ENCODE assay signal across 27 cellular contexts in the genomic region with DNA sequence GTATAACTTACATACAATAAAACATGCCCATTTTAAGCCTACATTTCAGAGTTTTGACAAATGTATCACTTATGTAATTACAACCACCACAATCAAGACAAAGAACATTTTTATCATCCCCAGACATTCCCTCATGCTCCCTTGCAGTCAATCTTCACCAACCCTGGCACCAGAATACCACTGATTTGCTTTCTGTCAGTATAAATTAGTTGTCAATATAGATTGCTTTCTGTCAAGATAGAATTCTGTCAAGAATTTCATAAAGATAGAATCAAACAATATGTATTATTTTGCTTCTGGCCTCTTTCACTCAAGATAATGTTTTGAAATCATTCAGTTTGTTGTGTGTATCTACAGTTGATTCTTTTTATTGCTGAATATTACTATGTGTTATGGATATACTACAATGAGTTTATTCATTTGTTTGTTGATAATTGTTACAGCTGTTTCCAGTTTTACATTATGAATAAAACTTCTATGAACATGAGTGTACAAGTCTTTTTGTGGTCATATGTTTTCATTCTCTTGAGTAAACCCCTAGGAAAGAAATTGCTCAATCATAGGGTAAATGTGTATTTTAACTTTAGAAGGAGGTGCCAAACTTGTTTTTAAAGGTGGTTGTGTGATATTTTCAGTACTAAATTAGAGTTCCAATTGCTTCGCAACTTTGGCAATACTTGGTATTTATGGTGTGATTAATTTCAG. TPM values are rescaled to one million over a fixed set of nuclear protein-coding genes. Genes with fewer than 3 reads are reported as not detected.
DNase-seq lines count a peak whose midpoint lies in the region; ATAC-seq, FAIRE-seq and TF ChIP-seq lines count a peak whose summit lies in the region.
"Had no signal": no experiment of that assay in that cellular context is flagged by ENCODE, and none has a peak within 500 bp of the region (broad histone marks: within the 10 kb centered on the region; RNA-seq: fewer than 3 reads in every experiment).

No MANE protein-coding gene starts in this region.

- TF ChIP-seq RAD21 in IMR-90 (IDR thresholded peaks at IDR 0.05; ENCODE audit: low read length): no peak

- no peaks in the 10 kb centered on the region for H3K36me3 Mint-ChIP-seq in astrocyte (ENCODE audit: low read depth, unreplicated experiment)
- no peaks in the 10 kb centered on the region for H3K36me3 Mint-ChIP-seq in CD8-positive, alpha-beta memory T cell
- H3K36me3 Mint-ChIP-seq: activated naive CD8-positive, alpha-beta T cell treated with anti-CD3 and anti-CD28 coated beads for 36 hours; memory B cell; WTC11 had no signal

- DNase-seq in IMR-90: peak; percentile 54
- no peak for DNase-seq in astrocyte (ENCODE audit: low read depth)
- peak; percentile 31 for DNase-seq in fibroblast of the conjunctiva (ENCODE audit: low read depth)
- no peak for DNase-seq in stimulated activated naive CD8-positive, alpha-beta T cell treated with anti-CD3 and anti-CD28 coated beads, Interleukin-15, Interleukin-2, amounts not matched to agents 100 U/mL and 50 U/mL, for 24 hours
- DNase-seq in AG20443 (ENCODE audit: low spot score): no peak
- DNase-seq in CD8-positive, alpha-beta memory T cell: no peak
- no peak for DNase-seq in OCI-LY7 (ENCODE audit: low spot score)
- DNase-seq: activated CD4-positive, alpha-beta T cell treated with anti-CD3 and anti-CD28 coated beads, Interleukin-2, amount 50 U/mL, for 48 hours; activated CD8-positive, alpha-beta memory T cell treated with anti-CD3 and anti-CD28 coated beads, Interleukin-2, amount 50 U/mL, for 48 hours; activated naive CD8-positive, alpha-beta T cell treated with anti-CD3 and anti-CD28 coated beads for 36 hours; CD4-positive, alpha-beta T cell; effector CD4-positive, alpha-beta T cell; NCI-H1105; NCI-H2029; NCI-H226; NCI-H82; nucleus accumbens; stimulated activated CD4-positive, alpha-beta T cell treated with anti-CD3 and anti-CD28 coated beads, Interleukin-12 subunit alpha, Interleukin-12 subunit beta, amount 100 ng/mL, for 4 hours; stimulated activated CD4-positive, alpha-beta T cell treated with anti-CD3 and anti-CD28 coated beads, Interleukin-4, amount 100 ng/mL, for 4 hours; SW 1271; tibial artery had no signal

- no peaks in the 10 kb centered on the region for H3K9me2 ChIP-seq in OCI-LY7 (ENCODE audit: insufficient read depth, low read length)

- no peak overlapping the region for H3K23ac ChIP-seq in IMR-90 (ENCODE audit: low read depth, low read length)

- H3K9ac ChIP-seq in IMR-90 (ENCODE audit: low read depth, low read length) (no peak overlapping the region), astrocyte (ENCODE audit: low read length) (no peak overlapping the region), parathyroid adenoma (no peak overlapping the region)

- no peak overlapping the region for H4K5ac ChIP-seq in IMR-90 (ENCODE audit: low read depth, low read length)

- H3K4me3 ChIP-seq in IMR-90 (ENCODE audit: insufficient read depth, low read depth, low read length) (no peak overlapping the region), astrocyte (ENCODE audit: insufficient read depth, low read depth, low read length) (no peak overlapping the region), parathyroid adenoma (ENCODE audit: low read depth, low read length) (no peak overlapping the region), OCI-LY7 (ENCODE audit: low read depth, low read length, poor library complexity, severe bottlenecking) (no peak overlapping the region)
- no peak overlapping the region for H3K4me3 ChIP-seq in CD8-positive, alpha-beta memory T cell (ENCODE audit: low read length)
- H3K4me3 ChIP-seq: HAP-1, tibial artery had no signal

- in situ Hi-C loops in IMR-90 (cut with MboI; ENCODE audit: low sequenced_read_pairs): no loop called here

- CTCF ChIA-PET in IMR-90 (lab: Yijun Ruan, JAX): interaction anchor here (0.5 kb wide), 1 partner anchor 52 kb away, joined by 4 read pairs; no protein-coding TSS in a partner anchor
- CTCF ChIA-PET in CD8-positive, alpha-beta memory T cell (lab: Charles Lee): no interaction called here
- CTCF ChIA-PET in OCI-LY7 (lab: Charles Lee; ENCODE audit: unreplicated experiment): no interaction called here

- no peak overlapping the region for H2BK5ac ChIP-seq in IMR-90 (ENCODE audit: low read depth, low read length, poor library complexity, severe bottlenecking)

- no peak overlapping the region for H3K14ac ChIP-seq in IMR-90 (replicated peaks; ENCODE audit: low read depth, low read length)

- no peaks in the 10 kb centered on the region for H3K79me1 ChIP-seq in IMR-90 (ENCODE audit: low read depth in 1 of 2, low read length in 2 of 2)

- H2AK5ac ChIP-seq in IMR-90 (ENCODE audit: low read depth, low read length): no peak overlapping the region; the same call in 1 of the 2 replicates

- peak; percentile 81 for FAIRE-seq in astrocyte (lab: Jason Lieb, UNC)

- BruUV-seq in IMR-90 (replicated peaks; lab: Mats Ljungman, UMichigan) (no TSS peak), OCI-LY7 (replicated peaks; lab: Mats Ljungman, UMichigan) (no TSS peak)

- no CpG with 5 or more reads among the region's 1 CpG for WGBS in IMR-90 (ENCODE audit: extremely low coverage in 2 of 2, insufficient read length in 1 of 2), 2 experiments

- H4K20me1 ChIP-seq in IMR-90 (ENCODE audit: insufficient read depth, low read length) (no peaks in the 10 kb centered on the region), astrocyte (ENCODE audit: insufficient read depth, low read length) (no peaks in the 10 kb centered on the region), OCI-LY7 (ENCODE audit: insufficient read depth, low read length) (no peaks in the 10 kb centered on the region)

- no peak for TF ChIP-seq POLR2A in IMR-90 (IDR thresholded peaks at IDR 0.05; ENCODE audit: low read depth, low read length)

- no peak for TF ChIP-seq CTCF in IMR-90 (conservative IDR thresholded peaks at IDR 0.05; ENCODE audit: low read depth, low read length)
- TF ChIP-seq CTCF in astrocyte (IDR thresholded peaks at IDR 0.05; ENCODE audit: insufficient read depth, low read depth, low read length): no peak
- TF ChIP-seq CTCF in parathyroid adenoma (IDR thresholded peaks at IDR 0.05): no peak
- TF ChIP-seq CTCF in OCI-LY7 (conservative IDR thresholded peaks at IDR 0.05; ENCODE audit: low read length): no peak

- peaks cover 4% of the 10 kb centered on the region for H3K9me1 ChIP-seq in IMR-90 (ENCODE audit: insufficient read depth, low read length)

- H4K91ac ChIP-seq in IMR-90 (ENCODE audit: insufficient read depth, low read depth, low read length): no peak overlapping the region

- H3K27ac Mint-ChIP-seq in astrocyte (ENCODE audit: unreplicated experiment): no peak overlapping the region
- H3K27ac Mint-ChIP-seq in CD8-positive, alpha-beta memory T cell: no peak overlapping the region
- H3K27ac Mint-ChIP-seq: activated naive CD8-positive, alpha-beta T cell treated with anti-CD3 and anti-CD28 coated beads for 36 hours; activated T-helper 2 cell treated with anti-CD3 and anti-CD28 coated beads, Interferon-gamma antibody, Interleukin-2, Interleukin-4, amounts not matched to agents 10 μg/mL and 5 μg/mL and 100 μg/mL, durations not matched to agents 14 hours and 24 hours and 36 hours; CD4-positive, alpha-beta T cell; memory B cell; stimulated activated naive CD8-positive, alpha-beta T cell treated with anti-CD3 and anti-CD28 coated beads, Interleukin-15, Interleukin-2, amounts not matched to agents 100 ng/mL and 50 ng/mL, for 24 hours; WTC11 had no signal

- H3K27ac ChIP-seq in IMR-90 (ENCODE audit: insufficient read depth, low read length) (no peak overlapping the region), astrocyte (ENCODE audit: low read depth, low read length) (no peak overlapping the region), parathyroid adenoma (no peak overlapping the region), OCI-LY7 (ENCODE audit: low read depth, low read length, poor library complexity, severe bottlenecking) (no peak overlapping the region)
- H3K27ac ChIP-seq in CD8-positive, alpha-beta memory T cell (ENCODE audit: low read depth, low read length): no peak overlapping the region
- H3K27ac ChIP-seq: tibial artery had no signal

- H3K9me3 Mint-ChIP-seq in astrocyte (ENCODE audit: unreplicated experiment): no peaks in the 10 kb centered on the region
- H3K9me3 Mint-ChIP-seq in CD8-positive, alpha-beta memory T cell: no peaks in the 10 kb centered on the region
- H3K9me3 Mint-ChIP-seq: activated naive CD8-positive, alpha-beta T cell treated with anti-CD3 and anti-CD28 coated beads for 36 hours; activated T-helper 2 cell treated with anti-CD3 and anti-CD28 coated beads, Interferon-gamma antibody, Interleukin-2, Interleukin-4, amounts not matched to agents 10 μg/mL and 5 μg/mL and 100 μg/mL, durations not matched to agents 14 hours and 24 hours and 36 hours; CD4-positive, alpha-beta T cell; memory B cell; stimulated activated naive CD8-positive, alpha-beta T cell treated with anti-CD3 and anti-CD28 coated beads, Interleukin-15, Interleukin-2, amounts not matched to agents 100 ng/mL and 50 ng/mL, for 24 hours; WTC11 had no signal

- dilution Hi-C loops in IMR-90 (cut with HindIII; ENCODE audit: low sequenced_read_pairs, unreplicated experiment): no loop called here

- no peaks in the 10 kb centered on the region for H3K27me3 ChIP-seq in IMR-90 (ENCODE audit: control insufficient read depth, insufficient read depth, low read length)
- no peaks in the 10 kb centered on the region for H3K27me3 ChIP-seq in astrocyte (ENCODE audit: insufficient read depth, low read length)
- H3K27me3 ChIP-seq in parathyroid adenoma (ENCODE audit: control insufficient read depth, insufficient read depth, low read length): no peaks in the 10 kb centered on the region
- H3K27me3 ChIP-seq in CD8-positive, alpha-beta memory T cell (ENCODE audit: insufficient read depth, low read length, poor library complexity, severe bottlenecking): no peaks in the 10 kb centered on the region
- H3K27me3 ChIP-seq: tibial artery had no signal

- peaks cover 19% of the 10 kb centered on the region for H3K4me1 Mint-ChIP-seq in astrocyte (ENCODE audit: low read depth, unreplicated experiment)
- H3K4me1 Mint-ChIP-seq in CD8-positive, alpha-beta memory T cell: peaks cover 0 to 6% (median 0%) of the 10 kb centered on the region in 3 donors

- H3K56ac ChIP-seq in IMR-90 (ENCODE audit: extremely low read depth, insufficient read depth, low read length): no peak overlapping the region

- H3K4me1 ChIP-seq in IMR-90 (ENCODE audit: control insufficient read depth, insufficient read depth, low read length) (peaks cover 15% of the 10 kb centered on the region), astrocyte (ENCODE audit: insufficient read depth, low read length) (peaks cover 10% of the 10 kb centered on the region), parathyroid adenoma (peaks cover 8% of the 10 kb centered on the region), OCI-LY7 (ENCODE audit: insufficient read depth, low read length, poor library complexity, severe bottlenecking) (no peaks in the 10 kb centered on the region)
- H3K4me1 ChIP-seq in CD8-positive, alpha-beta memory T cell (ENCODE audit: insufficient read depth, low read length): no peaks in the 10 kb centered on the region

- H3K79me2 ChIP-seq in astrocyte (ENCODE audit: insufficient read depth, low read length): no peaks in the 10 kb centered on the region
- H3K79me2 ChIP-seq in parathyroid adenoma: no peaks in the 10 kb centered on the region
- no peaks in the 10 kb centered on the region for H3K79me2 ChIP-seq in OCI-LY7 (ENCODE audit: insufficient read depth, low read depth, low read length)

- no peak overlapping the region for H3K4me3 Mint-ChIP-seq in astrocyte (ENCODE audit: unreplicated experiment)
- H3K4me3 Mint-ChIP-seq in CD8-positive, alpha-beta memory T cell: no peak overlapping the region
- H3K4me3 Mint-ChIP-seq: activated naive CD8-positive, alpha-beta T cell treated with anti-CD3 and anti-CD28 coated beads for 36 hours; CD4-positive, alpha-beta T cell; memory B cell; stimulated activated naive CD8-positive, alpha-beta T cell treated with anti-CD3 and anti-CD28 coated beads, Interleukin-15, Interleukin-2, amounts not matched to agents 100 ng/mL and 50 ng/mL, for 24 hours; WTC11 had no signal

- no peak overlapping the region for H2BK20ac ChIP-seq in IMR-90 (ENCODE audit: low read depth, low read length)

- POLR2A ChIA-PET in IMR-90 (lab: Charles Lee; ENCODE audit: unreplicated experiment): no interaction called here
- POLR2A ChIA-PET in CD8-positive, alpha-beta memory T cell (lab: Charles Lee): no interaction called here
- POLR2A ChIA-PET in OCI-LY7 (lab: Charles Lee): no interaction called here

- H3K18ac ChIP-seq in IMR-90 (ENCODE audit: low read depth, low read length): no peak overlapping the region

- no peak overlapping the region for H2AK9ac ChIP-seq in IMR-90 (replicated peaks; ENCODE audit: low read depth, low read length, poor library complexity)

- H4K8ac ChIP-seq in IMR-90 (ENCODE audit: low read depth in 2 of 2, low read length in 2 of 2): no peak overlapping the region

- H3K9me3 ChIP-seq in IMR-90 (ENCODE audit: control insufficient read depth, insufficient read depth, low read length) (no peaks in the 10 kb centered on the region), astrocyte (ENCODE audit: insufficient read depth, low read depth, low read length) (no peaks in the 10 kb centered on the region), parathyroid adenoma (ENCODE audit: control insufficient read depth, low read length) (no peaks in the 10 kb centered on the region), OCI-LY7 (ENCODE audit: low read length) (no peaks in the 10 kb centered on the region)
- H3K9me3 ChIP-seq in CD8-positive, alpha-beta memory T cell (ENCODE audit: low read length): no peaks in the 10 kb centered on the region
- H3K9me3 ChIP-seq: HAP-1, tibial artery had no signal

- no peak overlapping the region for H2BK120ac ChIP-seq in IMR-90 (ENCODE audit: low read depth, low read length)

- no peak overlapping the region for H2AFZ ChIP-seq in IMR-90 (replicated peaks; ENCODE audit: low read length, poor library complexity)
- no peak overlapping the region for H2AFZ ChIP-seq in astrocyte (ENCODE audit: low read depth, low read length)
- H2AFZ ChIP-seq in parathyroid adenoma: peak overlapping the region; percentile 70
- H2AFZ ChIP-seq in OCI-LY7 (ENCODE audit: low read length): no peak overlapping the region

- no peak for ATAC-seq in IMR-90 (ENCODE audit: low read depth)
- no peak for ATAC-seq in stimulated activated naive CD8-positive, alpha-beta T cell treated with anti-CD3 and anti-CD28 coated beads, Interleukin-15, Interleukin-2, amounts not matched to agents 100 U/mL and 50 U/mL, for 24 hours

- H3K36me3 ChIP-seq in IMR-90 (ENCODE audit: control insufficient read depth, insufficient read depth, low read length): no peaks in the 10 kb centered on the region
- H3K36me3 ChIP-seq in astrocyte (ENCODE audit: insufficient read depth, low read length): no peaks in the 10 kb centered on the region
- H3K36me3 ChIP-seq in parathyroid adenoma (ENCODE audit: control insufficient read depth, insufficient read depth, low read length): no peaks in the 10 kb centered on the region
- no peaks in the 10 kb centered on the region for H3K36me3 ChIP-seq in CD8-positive, alpha-beta memory T cell (ENCODE audit: insufficient read depth, low read length)
- no peaks in the 10 kb centered on the region for H3K36me3 ChIP-seq in OCI-LY7 (ENCODE audit: insufficient read depth, low read length)
- H3K36me3 ChIP-seq: HAP-1, tibial artery had no signal

- no peak overlapping the region; the same call in 2 of the 3 replicates for H2BK15ac ChIP-seq in IMR-90 (ENCODE audit: low read depth, low read length)

- peaks cover 2% of the 10 kb centered on the region for H3K27me3 Mint-ChIP-seq in astrocyte (ENCODE audit: low read depth, unreplicated experiment)
- peaks cover 4 to 30% of the 10 kb centered on the region in 2 donors for H3K27me3 Mint-ChIP-seq in CD8-positive, alpha-beta memory T cell
- H3K27me3 Mint-ChIP-seq: activated naive CD8-positive, alpha-beta T cell treated with anti-CD3 and anti-CD28 coated beads for 36 hours had no signal

- intact Hi-C loops in IMR-90 (cut with micrococcal nuclease): no loop called here
- intact Hi-C loops in OCI-LY7 (cut with micrococcal nuclease; ENCODE audit: unreplicated experiment): no loop called here

- no peak overlapping the region for H3K4ac ChIP-seq in IMR-90 (ENCODE audit: low read depth, low read length)

- no peak overlapping the region for H3K4me2 ChIP-seq in IMR-90 (ENCODE audit: low read depth, low read length)
- no peak overlapping the region for H3K4me2 ChIP-seq in astrocyte (ENCODE audit: low read length)
- no peak overlapping the region for H3K4me2 ChIP-seq in parathyroid adenoma (ENCODE audit: low read length)
- no peak overlapping the region for H3K4me2 ChIP-seq in OCI-LY7 (ENCODE audit: low read length)

RNA-seq across cellular contexts. Expression of a gene that starts 56.9 kb away (rescaled TPM):
- 18.1 and 21.7 TPM in 2 replicates for total RNA-seq in IMR-90 (2012; rRNA removed)
- 3.9 and 5.2 TPM in 2 replicates for polyA plus RNA-seq in IMR-90 (2012; rRNA removed)
- 1.2 and 1.7 TPM in 2 replicates for polyA plus RNA-seq in IMR-90 (2012; cell fraction: cytosol; rRNA removed)
- 0.24 and 1.7 TPM in 2 replicates for polyA plus RNA-seq in IMR-90 (2012; cell fraction: nucleus; rRNA removed; ENCODE audit: low replicate concordance)
- 42.9 and 44.7 TPM in 2 replicates for total RNA-seq in astrocyte
- total RNA-seq in CD8-positive, alpha-beta memory T cell: 1 to 10 TPM; 6.2 to 6.5 TPM
- 7.9 TPM for polyA plus RNA-seq in CD8-positive, alpha-beta memory T cell
- 0.57 and 0.77 TPM in 2 replicates for total RNA-seq in OCI-LY7 (2014; rRNA removed; shearing (Covaris generic))
- total RNA-seq in OCI-LY7 (2022): 0.17 and 0.36 TPM in 2 replicates

Comparison
In these comparisons a context has a peak if more than half of its experiments do, and no peak if none do; other contexts are left out.
1. DNase-seq: peak in IMR-90 (single experiment) and fibroblast of the conjunctiva (single experiment); none in astrocyte (single experiment), stimulated activated naive CD8-positive, alpha-beta T cell treated with anti-CD3 and anti-CD28 coated beads, Interleukin-15, Interleukin-2, amounts not matched to agents 100 U/mL and 50 U/mL, for 24 hours (single experiment), AG20443 (single experiment), CD8-positive, alpha-beta memory T cell (0 of 5) and OCI-LY7 (single experiment).
2. RNA of a gene that starts 56.9 kb away (total RNA-seq): 42.9 to 44.7 TPM in astrocyte, 18.1 to 21.7 TPM in IMR-90 and 6.2 to 6.5 TPM in CD8-positive, alpha-beta memory T cell; 0.17 to 0.77 TPM in OCI-LY7; every median in the first group is over 4 times any median in the second.